ENCODE assay signal across 3 cellular contexts in genomic region chr2:126817172-126817571, GRCh38.
"Had no signal": no experiment of that assay in that cellular context is flagged by ENCODE, and none has a peak within 500 bp of the region (broad histone marks: within the 10 kb centered on the region; RNA-seq: fewer than 3 reads in every experiment).

No MANE protein-coding gene starts in this region.

- DNase-seq: GDM1, GF-D8 had no signal

- ATAC-seq: GM12878 had no signal

- H3K4me3 ChIP-seq: GM12878 had no signal
